7 cellular contexts compared by ENCODE assay signal in genomic region chr1:19484338-19484792, GRCh38. TPM values are rescaled to one million over a fixed set of nuclear protein-coding genes. Genes with fewer than 3 reads are reported as not detected.
A peak's percentile ranks its signal among the peaks of the same experiment; 100 is the strongest.
DNase-seq lines count a peak whose midpoint lies in the region; ATAC-seq and TF ChIP-seq lines count a peak whose summit lies in the region.

No MANE protein-coding gene starts in this region.

- no peak for ATAC-seq in HG03159 (IDR thresholded peaks at IDR 0.05; ENCODE audit: unreplicated experiment)

- TF ChIP-seq CTCF in fibroblast of pulmonary artery (IDR thresholded peaks at IDR 0.05; ENCODE audit: low read length, missing control alignments), result no peak
- TF ChIP-seq CTCF in retinal pigment epithelial cell (conservative IDR thresholded peaks at IDR 0.05; ENCODE audit: low read depth, low read length), result no peak

- H3K9ac ChIP-seq in HUES48 (ENCODE audit: low read depth, low read length), result peak overlapping the region; percentile 71

- no peaks in the 10 kb centered on the region for H3K27me3 ChIP-seq in HUES48 (ENCODE audit: control insufficient read depth, insufficient read depth, low read length)

- no peaks in the 10 kb centered on the region for H3K9me3 ChIP-seq in HUES48 (ENCODE audit: control insufficient read depth, insufficient read depth, low read length)

- H3K36me3 ChIP-seq in HUES48 (ENCODE audit: control insufficient read depth, insufficient read depth, low read length), result peaks cover 21% of the 10 kb centered on the region

- peaks cover 60% of the 10 kb centered on the region for H3K4me1 ChIP-seq in HUES48 (ENCODE audit: control insufficient read depth, insufficient read depth, low read length)

- peak; percentile 70 for DNase-seq in activated CD8-positive, alpha-beta memory T cell treated with anti-CD3 and anti-CD28 coated beads for 24 hours
- no peak for DNase-seq in fibroblast of pulmonary artery (ENCODE audit: low read depth)
- DNase-seq in retinal pigment epithelial cell (ENCODE audit: low read depth), result no peak
- no peak for DNase-seq in GOT3 (lab: John Stamatoyannopoulos, UW)
- DNase-seq in mucosa of gallbladder (ENCODE audit: low spot score), result no peak

- H3K27ac ChIP-seq in HUES48 (ENCODE audit: low read depth, low read length), result peak overlapping the region; percentile 96

- peak overlapping the region; percentile 95 for H3K4me3 ChIP-seq in HUES48 (ENCODE audit: low read depth, low read length)
- peak overlapping the region; percentile 78 for H3K4me3 ChIP-seq in fibroblast of pulmonary artery (replicated peaks; ENCODE audit: low read depth, low read length)
- peak overlapping the region; percentile 92 for H3K4me3 ChIP-seq in retinal pigment epithelial cell (ENCODE audit: low read length)

RNA-seq across cellular contexts. Expression of gene CAPZB, which starts 1.0 kb away (rescaled TPM):
- 255 TPM for total RNA-seq in mucosa of gallbladder
